Comparison of ENCODE assay signal across 17 cellular contexts in the genomic region with DNA sequence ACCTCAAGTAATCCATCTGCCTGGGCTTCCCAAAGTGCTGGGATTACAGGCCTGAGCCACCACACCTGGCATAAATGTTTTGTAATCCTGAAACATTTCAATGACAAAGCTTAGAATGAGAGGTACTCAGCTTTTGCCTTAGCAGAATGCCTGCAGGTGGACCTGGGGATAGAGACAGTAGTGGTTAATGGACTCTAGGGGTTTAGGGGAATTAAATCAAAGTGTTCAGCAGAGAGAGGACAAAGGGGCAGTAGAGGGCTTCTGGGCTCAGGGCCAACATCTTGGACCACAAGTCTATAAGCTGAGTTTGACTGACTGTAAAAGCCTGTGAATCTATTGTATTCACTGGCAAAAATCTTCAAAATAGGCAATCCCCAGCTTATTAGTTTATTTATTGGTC. TPM values are rescaled to one million over a fixed set of nuclear protein-coding genes. Genes with fewer than 3 reads are reported as not detected.
DNase-seq lines count a peak whose midpoint lies in the region; TF ChIP-seq lines count a peak whose summit lies in the region.
"Had no signal": no experiment of that assay in that cellular context is flagged by ENCODE, and none has a peak within 500 bp of the region (broad histone marks: within the 10 kb centered on the region; RNA-seq: fewer than 3 reads in every experiment).

No MANE protein-coding gene starts in this region.

- no peak overlapping the region for H4K91ac ChIP-seq in H9 (ENCODE audit: insufficient read length, low read depth, low read length)

- H2BK12ac ChIP-seq in H9 (ENCODE audit: insufficient read length, low read depth, low read length), result no peak overlapping the region

- no peaks in the 10 kb centered on the region for H3K36me3 Mint-ChIP-seq in H9 (ENCODE audit: insufficient read depth in 1 of 3, low read depth in 3 of 3)
- H3K36me3 Mint-ChIP-seq in endothelial cell (ENCODE audit: low read depth, unreplicated experiment), result no peaks in the 10 kb centered on the region
- H3K36me3 Mint-ChIP-seq: CD14-positive monocyte had no signal

- H3T11ph ChIP-seq in H9 (ENCODE audit: low read length), result no peak overlapping the region

- no peaks in the 10 kb centered on the region for H3K23me2 ChIP-seq in H9 (ENCODE audit: insufficient read length, low read depth, low read length, poor library complexity, severe bottlenecking)

- H3K9ac ChIP-seq in H9 (ENCODE audit: extremely low read depth, insufficient read length, low read length), result no peak overlapping the region

- TF ChIP-seq POLR2A in vagina (IDR thresholded peaks at IDR 0.05), result no peak

- H3K27me3 Mint-ChIP-seq in H9 (ENCODE audit: low read depth), result no peaks in the 10 kb centered on the region
- no peaks in the 10 kb centered on the region for H3K27me3 Mint-ChIP-seq in endothelial cell (ENCODE audit: unreplicated experiment)

- H3K4ac ChIP-seq in H9 (ENCODE audit: low read depth, low read length), result no peak overlapping the region

- no peaks in the 10 kb centered on the region for H4K20me1 ChIP-seq in H9 (ENCODE audit: control insufficient read depth, insufficient read depth, insufficient read length)
- H4K20me1 ChIP-seq in hepatocyte (ENCODE audit: insufficient read depth, poor library complexity, severe bottlenecking), result no peaks in the 10 kb centered on the region

- H3K14ac ChIP-seq in H9 (ENCODE audit: insufficient read depth, low read length), result no peak overlapping the region

- no peak overlapping the region for H2BK20ac ChIP-seq in H9 (ENCODE audit: low read depth, low read length, poor library complexity, severe bottlenecking)

- peak overlapping the region in 1 of 3 experiments; percentile 45; a peak in 2 of 7 replicates for H3K27ac Mint-ChIP-seq in H9
- H3K27ac Mint-ChIP-seq in endothelial cell (ENCODE audit: unreplicated experiment), result no peak overlapping the region
- H3K27ac Mint-ChIP-seq: CD14-positive monocyte had no signal

- no peak overlapping the region for H3K18ac ChIP-seq in H9 (ENCODE audit: insufficient read length, low read depth, low read length)

- intact Hi-C loops in vagina (cut with DNase I), result no loop called here

- H2BK15ac ChIP-seq in H9 (ENCODE audit: low read depth, low read length), result no peak overlapping the region

- H4K8ac ChIP-seq in H9 (replicated peaks; ENCODE audit: insufficient read length, low read depth, low read length), result no peak overlapping the region

- no peaks in the 10 kb centered on the region for H3K36me3 ChIP-seq in hepatocyte (replicated peaks; ENCODE audit: insufficient read depth, low read depth)
- H3K36me3 ChIP-seq in vagina, result no peaks in the 10 kb centered on the region

- H3K9me3 Mint-ChIP-seq in H9, result no peaks in the 10 kb centered on the region
- H3K9me3 Mint-ChIP-seq in endothelial cell (ENCODE audit: unreplicated experiment), result no peaks in the 10 kb centered on the region
- H3K9me3 Mint-ChIP-seq: CD14-positive monocyte had no signal

- H2BK120ac ChIP-seq in H9 (ENCODE audit: low read depth, low read length, poor library complexity, severe bottlenecking), result no peak overlapping the region

- H3K4me1 Mint-ChIP-seq in H9 (peaks cover 16 to 18% of the 10 kb centered on the region in 2 experiments), endothelial cell (ENCODE audit: unreplicated experiment) (no peaks in the 10 kb centered on the region)

- no peaks in the 10 kb centered on the region for H3K79me2 ChIP-seq in H9 (ENCODE audit: insufficient read depth, low read length)
- H3K79me2 ChIP-seq in hepatocyte, result no peaks in the 10 kb centered on the region

- H3K27ac ChIP-seq in H9 (ENCODE audit: insufficient read length, low read depth, low read length) (no peak overlapping the region), hepatocyte (peak overlapping the region; percentile 68), vagina (no peak overlapping the region)
- H3K27ac ChIP-seq: HL-60, RWPE1 had no signal

- no peaks in the 10 kb centered on the region for H3K79me1 ChIP-seq in H9 (ENCODE audit: insufficient read depth, low read depth, low read length, poor library complexity, severe bottlenecking)

- no peak overlapping the region for H2AK5ac ChIP-seq in H9 (ENCODE audit: insufficient read length, low read length)

- H3K4me3 Mint-ChIP-seq in H9, result no peak overlapping the region
- H3K4me3 Mint-ChIP-seq in endothelial cell (ENCODE audit: unreplicated experiment), result no peak overlapping the region
- H3K4me3 Mint-ChIP-seq: CD14-positive monocyte had no signal

- H3K4me2 ChIP-seq in H9 (ENCODE audit: insufficient read depth, insufficient read length, low read length) (no peak overlapping the region), hepatocyte (peak overlapping the region; percentile 32)

- no peak overlapping the region for H2AFZ ChIP-seq in H9 (ENCODE audit: low read length)
- H2AFZ ChIP-seq in hepatocyte, result no peak overlapping the region

- no peak overlapping the region for H3K56ac ChIP-seq in H9 (ENCODE audit: insufficient read length, low read depth, low read length)

- no peak overlapping the region for H3K4me3 ChIP-seq in hepatocyte
- H3K4me3 ChIP-seq in vagina, result no peak overlapping the region

- H3K9me2 ChIP-seq in hepatocyte (replicated peaks; ENCODE audit: insufficient read depth), result no peaks in the 10 kb centered on the region

- no peak overlapping the region for H3K23ac ChIP-seq in H9 (ENCODE audit: insufficient read length, low read depth, low read length)

- H3K4me1 ChIP-seq in H9 (ENCODE audit: insufficient read depth, low read length) (no peaks in the 10 kb centered on the region; the same call in 1 of the 2 replicates), hepatocyte (ENCODE audit: insufficient read depth) (peaks cover 11% of the 10 kb centered on the region), vagina (no peaks in the 10 kb centered on the region)

- H2BK5ac ChIP-seq in H9 (ENCODE audit: insufficient read length, low read length), result no peak overlapping the region

- H4K5ac ChIP-seq in H9 (ENCODE audit: insufficient read length, low read depth, low read length), result no peak overlapping the region

- TF ChIP-seq CTCF in H9 (conservative IDR thresholded peaks at IDR 0.05) (no peak), hepatocyte (IDR thresholded peaks at IDR 0.05; ENCODE audit: poor library complexity) (no peak), vagina (IDR thresholded peaks at IDR 0.05) (no peak), endothelial cell (IDR thresholded peaks at IDR 0.05; ENCODE audit: unreplicated experiment) (no peak)

- 0 out of 2 replicates have a peak, but pooled peaks cover 2% of the 10 kb centered on the region for H3K27me3 ChIP-seq in H9 (ENCODE audit: insufficient read depth, low read length)
- no peaks in the 10 kb centered on the region for H3K27me3 ChIP-seq in hepatocyte
- H3K27me3 ChIP-seq in vagina, result no peaks in the 10 kb centered on the region

- H3K9me3 ChIP-seq in H9 (ENCODE audit: control insufficient read depth, low read depth, low read length) (no peaks in the 10 kb centered on the region), hepatocyte (ENCODE audit: low read depth) (no peaks in the 10 kb centered on the region), vagina (no peaks in the 10 kb centered on the region)
- H3K9me3 ChIP-seq: Caco-2 had no signal

- peak; percentile 14 for DNase-seq in D341Med (ENCODE audit: low spot score)
- peak; percentile 45 for DNase-seq in H9
- DNase-seq in NCI-H82 treated with DMSO at 0.1 percent for 48 hours (lab: John Stamatoyannopoulos, UW; ENCODE audit: unreplicated experiment), result peak; percentile 23
- no peak for DNase-seq in hepatocyte (ENCODE audit: low spot score)
- no peak for DNase-seq in vagina (ENCODE audit: extremely low spot score in 2 of 2)
- DNase-seq in endothelial cell (ENCODE audit: low spot score), result no peak
- DNase-seq in hepatic stellate cell (ENCODE audit: low spot score), result no peak
- DNase-seq: ACHN; AML-193; Caco-2; NCI-H510A; NK-92 treated with Interleukin-12 subunit alpha and Interleukin-12 subunit beta, amount 100 ng/mL, for 24 hours; OCI-M1; T-helper 2 cell had no signal

RNA-seq across cellular contexts. Expression of a gene that starts 36.0 kb away (rescaled TPM):
- total RNA-seq in H9 (2021) (58.7 and 60.7 TPM in 2 replicates), hepatocyte (49.7 and 51.2 TPM in 2 replicates), vagina (59.9 TPM), endothelial cell (ENCODE audit: unreplicated experiment) (51.4 TPM)
- 4.7 and 6.6 TPM in 2 replicates for polyA plus RNA-seq in hepatocyte

Comparison
In these comparisons a context has a peak if more than half of its experiments do, and no peak if none do; other contexts are left out.
1. DNase-seq: peak in D341Med (single experiment), H9 (single experiment) and NCI-H82 treated with DMSO at 0.1 percent for 48 hours (single experiment); none in hepatocyte (single experiment), vagina (0 of 2), endothelial cell (single experiment) and hepatic stellate cell (single experiment).